Comparison of ENCODE assay signal across 9 cellular contexts in genomic region chr12:22333751-22334695, GRCh38. TPM values are rescaled to one million over a fixed set of nuclear protein-coding genes. Genes with fewer than 3 reads are reported as not detected.
DNase-seq lines count a peak whose midpoint lies in the region; ATAC-seq, FAIRE-seq and TF ChIP-seq lines count a peak whose summit lies in the region.
"Had no signal": no experiment of that assay in that cellular context is flagged by ENCODE, and none has a peak within 500 bp of the region (broad histone marks: within the 10 kb centered on the region; RNA-seq: fewer than 3 reads in every experiment).

No MANE protein-coding gene starts in this region.

- POLR2A ChIA-PET in SK-N-SH (lab: Yijun Ruan, JAX), result no interaction called here
- POLR2A ChIA-PET in activated naive CD8-positive, alpha-beta T cell treated with anti-CD3 and anti-CD28 coated beads, Interleukin-2, amount 10 ng/mL, durations not matched to agents 7 days and 5 days (lab: Charles Lee), result no interaction called here

- no peak overlapping the region for H3K9ac ChIP-seq in SK-N-SH

- no peaks in the 10 kb centered on the region for H3F3A ChIP-seq in SK-N-SH (replicated peaks; ENCODE audit: insufficient read depth)

- no peak; the same call in 2 of the 3 replicates for ATAC-seq in SK-N-SH treated with all-trans-retinoic acid at 6 μM for 48 hours
- no peak for ATAC-seq in activated naive CD8-positive, alpha-beta T cell treated with anti-CD3 and anti-CD28 coated beads, Interleukin-2, amount 10 ng/mL, durations not matched to agents 7 days and 5 days (ENCODE audit: low read depth)
- ATAC-seq in GM21723 (IDR thresholded peaks at IDR 0.05; ENCODE audit: unreplicated experiment), result no peak
- no peak for ATAC-seq in GM19023 (IDR thresholded peaks at IDR 0.05; ENCODE audit: unreplicated experiment)

- H3K4me1 ChIP-seq in SK-N-SH (ENCODE audit: control insufficient read depth in 1 of 2, insufficient read depth in 2 of 2, low read depth in 1 of 2, low read length in 1 of 2) (peaks cover 0 to 12% of the 10 kb centered on the region in 2 experiments; a peak in 1 of 4 replicates), small intestine (ENCODE audit: control insufficient read depth in 2 of 2, insufficient read depth in 1 of 2, low read depth in 1 of 2, low read length in 1 of 2) (no peaks in the 10 kb centered on the region)

- H3K36me3 ChIP-seq in SK-N-SH (replicated peaks in 1 of 2; ENCODE audit: control insufficient read depth in 1 of 2, insufficient read depth in 2 of 2, low read length in 1 of 2), result no peaks in the 10 kb centered on the region
- no peaks in the 10 kb centered on the region for H3K36me3 ChIP-seq in small intestine (ENCODE audit: control insufficient read depth in 2 of 2, insufficient read depth in 2 of 2, low read length in 2 of 2)

- H3K4me2 ChIP-seq in SK-N-SH, result peak overlapping the region; percentile 85; the same call in 1 of the 2 replicates

- no peaks in the 10 kb centered on the region for H3K79me2 ChIP-seq in SK-N-SH (ENCODE audit: insufficient read depth)

- TF ChIP-seq CTCF in SK-N-SH (IDR thresholded peaks at IDR 0.05), result no peak

- no peaks in the 10 kb centered on the region for H3K9me3 Mint-ChIP-seq in activated naive CD8-positive, alpha-beta T cell treated with anti-CD3 and anti-CD28 coated beads, Interleukin-2, amount 10 ng/mL, durations not matched to agents 7 days and 5 days

- H3K9me2 ChIP-seq in SK-N-SH, result no peaks in the 10 kb centered on the region

- CTCF ChIA-PET in SK-N-SH (lab: Yijun Ruan, JAX), result interaction anchor here (1.5 kb wide), 1 partner anchor 636 kb away, joined by 5 read pairs; no protein-coding TSS in a partner anchor

- no peak for TF ChIP-seq RAD21 in SK-N-SH (IDR thresholded peaks at IDR 0.05; ENCODE audit: low read length)

- DNase-seq in SK-N-SH (peak; percentile 36), small intestine (no peak), NCI-H2227 treated with DMSO at 0.1 percent for 48 hours (lab: John Stamatoyannopoulos, UW) (no peak)
- peak; percentile 36 for DNase-seq in activated naive CD8-positive, alpha-beta T cell treated with anti-CD3 and anti-CD28 coated beads, Interleukin-2, amount 10 ng/mL, durations not matched to agents 7 days and 5 days
- DNase-seq: DND-41 had no signal

- H3K9me3 ChIP-seq in SK-N-SH (no peaks in the 10 kb centered on the region), small intestine (ENCODE audit: control insufficient read depth, low read depth) (no peaks in the 10 kb centered on the region)

- no peaks in the 10 kb centered on the region for H4K20me1 ChIP-seq in SK-N-SH (ENCODE audit: insufficient read depth)

- FAIRE-seq in small intestine (lab: Jason Lieb, UNC), result no peak

- H3K4me3 ChIP-seq in SK-N-SH (ENCODE audit: low read depth in 2 of 2, low read length in 1 of 2) (peak overlapping the region; percentile 56 to 67), iPS-11a (ENCODE audit: low read depth, low read length) (peak overlapping the region; percentile 87), small intestine (ENCODE audit: low read depth in 1 of 2, low read length in 2 of 2) (peak overlapping the region; percentile 51 to 68)

- peaks cover 49% of the 10 kb centered on the region for H3K27me3 Mint-ChIP-seq in activated naive CD8-positive, alpha-beta T cell treated with anti-CD3 and anti-CD28 coated beads, Interleukin-2, amount 10 ng/mL, durations not matched to agents 7 days and 5 days

- no peak for TF ChIP-seq EP300 in SK-N-SH (IDR thresholded peaks at IDR 0.05; ENCODE audit: borderline replicate concordance in 1 of 2, low read depth in 1 of 2, low read length in 1 of 2)

- H3K27ac ChIP-seq in SK-N-SH (ENCODE audit: low read depth in 2 of 2, low read length in 1 of 2), result no peak overlapping the region
- no peak overlapping the region for H3K27ac ChIP-seq in small intestine (ENCODE audit: low read depth in 1 of 2, low read length in 1 of 2)

- no peaks in the 10 kb centered on the region for H3K36me3 Mint-ChIP-seq in activated naive CD8-positive, alpha-beta T cell treated with anti-CD3 and anti-CD28 coated beads, Interleukin-2, amount 10 ng/mL, durations not matched to agents 7 days and 5 days

- H3K27me3 ChIP-seq in SK-N-SH (ENCODE audit: insufficient read depth) (peaks cover 29% of the 10 kb centered on the region), small intestine (ENCODE audit: control insufficient read depth in 2 of 2, insufficient read depth in 2 of 2, low read length in 2 of 2) (peaks cover 2 to 3% of the 10 kb centered on the region in 2 donors)

- no peak overlapping the region for H2AFZ ChIP-seq in SK-N-SH (ENCODE audit: low read depth)

- H3K4me3 Mint-ChIP-seq in activated naive CD8-positive, alpha-beta T cell treated with anti-CD3 and anti-CD28 coated beads, Interleukin-2, amount 10 ng/mL, durations not matched to agents 7 days and 5 days, result peak overlapping the region; percentile 75

- peaks cover 18% of the 10 kb centered on the region for H3K4me1 Mint-ChIP-seq in activated naive CD8-positive, alpha-beta T cell treated with anti-CD3 and anti-CD28 coated beads, Interleukin-2, amount 10 ng/mL, durations not matched to agents 7 days and 5 days

- H3K27ac Mint-ChIP-seq in activated naive CD8-positive, alpha-beta T cell treated with anti-CD3 and anti-CD28 coated beads, Interleukin-2, amount 10 ng/mL, durations not matched to agents 7 days and 5 days, result peak overlapping the region; percentile 54

- WGBS in SK-N-SH (ENCODE audit: low lambda C conversion rate), result 4% methylated on average over 47 of the region's 76 CpGs
- WGBS in small intestine, 3 donors, result 3 to 9% (median 6%) methylated on average over 67 to 76 of the region's 76 CpGs

TF ChIP-seq in SK-N-SH, 30 proteins besides CTCF, POLR2A, EP300 and RAD21 (continues in another document):
- TF ChIP-seq POLR2AphosphoS5 (IDR thresholded peaks at IDR 0.05; ENCODE audit: low read depth, low read length) (no peak), REST (IDR thresholded peaks at IDR 0.05; ENCODE audit: low read depth, low read length) (no peak)

TF ChIP-seq in SK-N-SH treated with all-trans-retinoic acid at 6 μM for 48 hours, 23 proteins besides CTCF, POLR2A, EP300 and RAD21:
- TF ChIP-seq ESRRG (CRISPR knock-in tag; IDR thresholded peaks at IDR 0.05) (no peak), ZFP30 (CRISPR knock-in tag; IDR thresholded peaks at IDR 0.05) (no peak), ZNF8 (CRISPR knock-in tag; IDR thresholded peaks at IDR 0.05) (no peak), CSDC2 (CRISPR knock-in tag; IDR thresholded peaks at IDR 0.05) (no peak), PATZ1 (CRISPR knock-in tag; IDR thresholded peaks at IDR 0.05; ENCODE audit: borderline replicate concordance) (no peak), POU6F1 (CRISPR knock-in tag; IDR thresholded peaks at IDR 0.05; ENCODE audit: borderline replicate concordance, low read depth) (no peak), ZNF565 (CRISPR knock-in tag; conservative IDR thresholded peaks at IDR 0.05; ENCODE audit: low read depth) (no peak), PPARA (CRISPR knock-in tag; IDR thresholded peaks at IDR 0.05; ENCODE audit: borderline replicate concordance) (no peak)

RNA-seq across cellular contexts. Expression of gene ST8SIA1, which starts 0.5 kb away (rescaled TPM):
- polyA plus RNA-seq in SK-N-SH (2012; rRNA removed), result 0.12 and 0.47 TPM in 2 replicates
- 0.20 and 0.30 TPM in 2 replicates for polyA plus RNA-seq in SK-N-SH (2012; cell fraction: cytosol; rRNA removed)
- polyA plus RNA-seq in SK-N-SH (2012; cell fraction: nucleus; rRNA removed), result 0.37 and 0.55 TPM in 2 replicates
- 10 to 100 TPM; 13.8 to 15.4 TPM for total RNA-seq in activated naive CD8-positive, alpha-beta T cell treated with anti-CD3 and anti-CD28 coated beads, Interleukin-2, amount 10 ng/mL, durations not matched to agents 7 days and 5 days
- 1 to 10 TPM in 1 of 3 donors, under 1 TPM in 1, not detected in 1; 0.81 to 1.4 TPM for polyA plus RNA-seq in small intestine

Comparison
In these comparisons a context has a peak if more than half of its experiments do, and no peak if none do; other contexts are left out.
1. DNase-seq: peak in SK-N-SH (single experiment) and activated naive CD8-positive, alpha-beta T cell treated with anti-CD3 and anti-CD28 coated beads, Interleukin-2, amount 10 ng/mL, durations not matched to agents 7 days and 5 days (single experiment); none in small intestine (single experiment) and NCI-H2227 treated with DMSO at 0.1 percent for 48 hours (single experiment).
2. Peak in every context shown above with its lines, with median percentiles within 50 percentile points of each other: H3K4me3 ChIP-seq.